In genomic region chr2:46472165-46472564, GRCh38 we compare ENCODE assay signal across 21 cellular contexts. TPM values are rescaled to one million over a fixed set of nuclear protein-coding genes. Genes with fewer than 3 reads are reported as not detected.
"Had no signal": no experiment of that assay in that cellular context is flagged by ENCODE, and none has a peak within 500 bp of the region (broad histone marks: within the 10 kb centered on the region; RNA-seq: fewer than 3 reads in every experiment).

No MANE protein-coding gene starts in this region.

RNA-seq across cellular contexts. Expression of gene TMEM247, which starts 7.2 kb away (rescaled TPM):
- total RNA-seq: activated naive CD4-positive, alpha-beta T cell treated with anti-CD3 and anti-CD28 coated beads for 36 hours; activated naive CD4-positive, alpha-beta T cell treated with anti-CD3 and anti-CD28 coated beads, Interleukin-2, amount 50 U/mL, for 72 hours; activated naive CD8-positive, alpha-beta T cell treated with anti-CD3 and anti-CD28 coated beads for 36 hours; activated naive CD8-positive, alpha-beta T cell treated with anti-CD3 and anti-CD28 coated beads, Interleukin-2, amount 10 ng/mL, durations not matched to agents 7 days and 5 days; activated T-cell treated with anti-CD3 and anti-CD28 coated beads, Interleukin-2, amount 50 U/mL, for 4 hours; activated T-cell treated with anti-CD3 and anti-CD28 coated beads, Interleukin-2, amount 50 U/mL, for 72 hours; activated T-helper 1 cell treated with anti-CD3 and anti-CD28 coated beads, Interleukin-12 subunit alpha, Interleukin-12 subunit beta, Interleukin-2, Interleukin-4 antibody, amounts not matched to agents 30 ng/mL and 10 ng/mL and 1 ng/mL, durations not matched to agents 14 hours and 24 hours and 36 hours; activated T-helper 17 cell treated with anti-CD3 and anti-CD28 coated beads, Interleukin-2, amount 50 U/mL, for 72 hours; activated T-helper 2 cell treated with anti-CD3 and anti-CD28 coated beads, Interferon-gamma antibody, Interleukin-2, Interleukin-4, amounts not matched to agents 10 μg/mL and 5 μg/mL and 100 μg/mL, durations not matched to agents 14 hours and 24 hours and 36 hours; adrenal gland; aorta; ascending aorta; astrocyte; body of pancreas; breast epithelium; bronchial epithelial cell; cardiac muscle cell; cardiac septum; cerebellum; chondrocyte had no signal
- polyA plus RNA-seq: adipose tissue, adrenal gland, aorta, cardiac muscle cell had no signal
